Comparison of ENCODE assay signal across 8 cellular contexts in genomic region chr1:6343506-6344405, GRCh38. TPM values are rescaled to one million over a fixed set of nuclear protein-coding genes. Genes with fewer than 3 reads are reported as not detected.
DNase-seq lines count a peak whose midpoint lies in the region; ATAC-seq and TF ChIP-seq lines count a peak whose summit lies in the region.

No MANE protein-coding gene starts in this region.

- H3K4me1 Mint-ChIP-seq in CD8-positive, alpha-beta memory T cell, result peaks cover 11 to 12% (median 12%) of the 10 kb centered on the region in 3 donors
- H3K4me1 Mint-ChIP-seq in nephron progenitor cell, result peaks cover 18% of the 10 kb centered on the region

- POLR2A ChIA-PET in CD8-positive, alpha-beta memory T cell (lab: Charles Lee), result interaction anchor here (0.7 kb wide), 1 partner anchor 19 kb away, joined by 4 read pairs; no protein-coding TSS in a partner anchor
- POLR2A ChIA-PET in HEK293 (lab: Yijun Ruan, JAX), result no interaction called here

- intact Hi-C loops in esophagus squamous epithelium (cut with DNase I), result loop anchor here (2.0 to 10.0 kb wide), 2 partner anchors 97 to 289 kb away; no protein-coding TSS in a partner anchor
- intact Hi-C loops in upper lobe of right lung (cut with DNase I), result loop anchor here (10.0 kb wide), 1 partner anchor 99 kb away; the partner anchor contains the start of gene HES3

- no peak overlapping the region for H3K4me3 ChIP-seq in CD8-positive, alpha-beta memory T cell (ENCODE audit: low read length)
- H3K4me3 ChIP-seq in HEK293 (ENCODE audit: low read depth, low read length), result no peak overlapping the region
- no peak overlapping the region for H3K4me3 ChIP-seq in esophagus squamous epithelium
- no peak overlapping the region for H3K4me3 ChIP-seq in upper lobe of right lung

- TF ChIP-seq CTCF in HEK293 (tag by site-specific recombination; IDR thresholded peaks at IDR 0.05), result peak; percentile 93
- TF ChIP-seq CTCF in esophagus squamous epithelium (IDR thresholded peaks at IDR 0.05), result peak; percentile 61 to 99 (median 96)
- TF ChIP-seq CTCF in nephron progenitor cell (IDR thresholded peaks at IDR 0.05), result peak; percentile 98
- TF ChIP-seq CTCF in upper lobe of right lung (IDR thresholded peaks at IDR 0.05), result peak; percentile 83

- H3K9me3 Mint-ChIP-seq in CD8-positive, alpha-beta memory T cell, result no peaks in the 10 kb centered on the region
- no peaks in the 10 kb centered on the region for H3K9me3 Mint-ChIP-seq in nephron progenitor cell

- TF ChIP-seq POLR2A in esophagus squamous epithelium (IDR thresholded peaks at IDR 0.05), result no peak

- no peak overlapping the region for H3K4me3 Mint-ChIP-seq in CD8-positive, alpha-beta memory T cell
- H3K4me3 Mint-ChIP-seq in nephron progenitor cell, result no peak overlapping the region

- peaks cover 0 to 4% (median 0%) of the 10 kb centered on the region in 3 donors for H3K36me3 Mint-ChIP-seq in CD8-positive, alpha-beta memory T cell
- no peaks in the 10 kb centered on the region for H3K36me3 Mint-ChIP-seq in nephron progenitor cell (ENCODE audit: low read depth)

- H3K9me3 ChIP-seq in CD8-positive, alpha-beta memory T cell (ENCODE audit: low read length), result no peaks in the 10 kb centered on the region
- H3K9me3 ChIP-seq in HEK293 (ENCODE audit: control insufficient read depth, insufficient read depth, low read depth, low read length) (no peaks in the 10 kb centered on the region), esophagus squamous epithelium (no peaks in the 10 kb centered on the region), upper lobe of right lung (no peaks in the 10 kb centered on the region)

- H3K4me1 ChIP-seq in CD8-positive, alpha-beta memory T cell (ENCODE audit: insufficient read depth, low read length), result peaks cover 13% of the 10 kb centered on the region
- H3K4me1 ChIP-seq in HEK293 (ENCODE audit: control insufficient read depth, insufficient read depth, low read length) (no peaks in the 10 kb centered on the region), esophagus squamous epithelium (peaks cover 13 to 28% (median 14%) of the 10 kb centered on the region in 3 donors), upper lobe of right lung (peaks cover 5% of the 10 kb centered on the region)

- CTCF ChIA-PET in CD8-positive, alpha-beta memory T cell (lab: Charles Lee), result interaction anchor here (2.8 to 3.5 kb wide), 2 partner anchors 61 to 97 kb away, joined by 11 read pairs; no protein-coding TSS in a partner anchor
- CTCF ChIA-PET in HEK293 (lab: Yijun Ruan, JAX), result interaction anchor here (0.6 to 12.3 kb wide), 15 partner anchors 14 to 291 kb away, joined by 3 to 181 read pairs (median 6); partner anchors contain the start of genes ACOT7 and RNF207

- no peak overlapping the region for H3K27ac ChIP-seq in CD8-positive, alpha-beta memory T cell (ENCODE audit: low read depth, low read length)
- H3K27ac ChIP-seq in HEK293 (ENCODE audit: extremely low read depth, low read depth, low read length) (no peak overlapping the region), esophagus squamous epithelium (peak overlapping the region in 1 of 4 donors; percentile 49), upper lobe of right lung (no peak overlapping the region)

- peak; percentile 91 for ATAC-seq in upper lobe of right lung
- ATAC-seq in GM19395 (IDR thresholded peaks at IDR 0.05; ENCODE audit: unreplicated experiment), result no peak

- H3K27ac Mint-ChIP-seq in CD8-positive, alpha-beta memory T cell, result peak overlapping the region in 3 of 8 donors; percentile 3 to 66 (median 54)
- H3K27ac Mint-ChIP-seq in nephron progenitor cell, result no peak overlapping the region

- WGBS in esophagus squamous epithelium, 2 donors, result 44 to 52% methylated on average over 9 to 14 of the region's 17 CpGs

- no peaks in the 10 kb centered on the region for H3K36me3 ChIP-seq in CD8-positive, alpha-beta memory T cell (ENCODE audit: insufficient read depth, low read length)
- H3K36me3 ChIP-seq in HEK293 (ENCODE audit: control insufficient read depth in 2 of 2, insufficient read depth in 1 of 2, low read length in 2 of 2) (peaks cover 0 to 45% of the 10 kb centered on the region in 2 experiments; a peak in 2 of 3 replicates), esophagus squamous epithelium (peaks cover 0 to 12% (median 0%) of the 10 kb centered on the region in 3 donors), upper lobe of right lung (no peaks in the 10 kb centered on the region)

- H3K27me3 ChIP-seq in CD8-positive, alpha-beta memory T cell (ENCODE audit: insufficient read depth, low read length, poor library complexity, severe bottlenecking), result no peaks in the 10 kb centered on the region
- no peaks in the 10 kb centered on the region for H3K27me3 ChIP-seq in esophagus squamous epithelium
- H3K27me3 ChIP-seq in upper lobe of right lung, result no peaks in the 10 kb centered on the region

- peak; percentile 39 to 65 (median 44) for DNase-seq in CD8-positive, alpha-beta memory T cell
- DNase-seq in NOMO-1 (lab: John Stamatoyannopoulos, UW; ENCODE audit: unreplicated experiment in 2 of 2), result peak; percentile 29 to 32
- DNase-seq in activated T-cell treated with anti-CD3 and anti-CD28 coated beads, Interleukin-2, amount 50 U/mL, for 1 hour, result peak; percentile 66
- no peak for DNase-seq in esophagus squamous epithelium (lab: John Stamatoyannopoulos, UW)
- peak; percentile 83 for DNase-seq in nephron progenitor cell
- peak; percentile 83 for DNase-seq in upper lobe of right lung

- no peaks in the 10 kb centered on the region for H3K27me3 Mint-ChIP-seq in CD8-positive, alpha-beta memory T cell
- no peaks in the 10 kb centered on the region for H3K27me3 Mint-ChIP-seq in nephron progenitor cell (ENCODE audit: low read depth, poor library complexity)

TF ChIP-seq in HEK293, 187 proteins besides CTCF, POLR2A, EP300 and RAD21 (continues in another document):
- TF ChIP-seq ZNF311 (tag by site-specific recombination; IDR thresholded peaks at IDR 0.05; ENCODE audit: borderline replicate concordance), result no peak
- TF ChIP-seq ZNF580 (tag by site-specific recombination; IDR thresholded peaks at IDR 0.05), result no peak
- TF ChIP-seq ZBTB48 (tag by site-specific recombination; IDR thresholded peaks at IDR 0.05), result 0 out of 2 replicates have a peak, but pooled peaks have one; percentile 33
- no peak for TF ChIP-seq ZNF362 (tag by site-specific recombination; IDR thresholded peaks at IDR 0.05)
- TF ChIP-seq GLIS2 (tag by site-specific recombination; IDR thresholded peaks at IDR 0.05), result no peak
- peak; percentile 52; the same call in 1 of the 2 replicates for TF ChIP-seq ZBTB20 (tag by site-specific recombination; IDR thresholded peaks at IDR 0.05)
- TF ChIP-seq ZNF654 (tag by site-specific recombination; IDR thresholded peaks at IDR 0.05; ENCODE audit: low read depth), result peak; percentile 87
- peak; percentile 76 for TF ChIP-seq ZNF2 (tag by site-specific recombination; IDR thresholded peaks at IDR 0.05)
- TF ChIP-seq KLF8 (tag by site-specific recombination; IDR thresholded peaks at IDR 0.05), result peak; percentile 60
- TF ChIP-seq KLF17 (tag by site-specific recombination; IDR thresholded peaks at IDR 0.05), result peak; percentile 62
- TF ChIP-seq KLF1 (tag by site-specific recombination; IDR thresholded peaks at IDR 0.05), result peak; percentile 68
- TF ChIP-seq ZNF707 (tag by site-specific recombination; IDR thresholded peaks at IDR 0.05), result no peak
- TF ChIP-seq ZNF664 (tag by site-specific recombination; IDR thresholded peaks at IDR 0.05), result no peak
- no peak for TF ChIP-seq TRIM28 (IDR thresholded peaks at IDR 0.05; ENCODE audit: borderline replicate concordance, low read length)
- TF ChIP-seq SP3 (tag by site-specific recombination; IDR thresholded peaks at IDR 0.05), result peak; percentile 43
- peak; percentile 57 for TF ChIP-seq SP7 (tag by site-specific recombination; IDR thresholded peaks at IDR 0.05)

RNA-seq across cellular contexts. Expression of gene ACOT7, which starts 49.8 kb away (rescaled TPM):
- total RNA-seq in CD8-positive, alpha-beta memory T cell, result 100 to 1,000 TPM; 109 TPM
- 10.0 TPM for polyA plus RNA-seq in CD8-positive, alpha-beta memory T cell
- 10 to 100 TPM; 23.5 to 50.7 (median 39.0) TPM for total RNA-seq in esophagus squamous epithelium
- 22.8 TPM for total RNA-seq in upper lobe of right lung
